In genomic region chr20:24151621-24152020, GRCh38 we compare ENCODE assay signal across 30 cellular contexts.
"Had no signal": no experiment of that assay in that cellular context is flagged by ENCODE, and none has a peak within 500 bp of the region (broad histone marks: within the 10 kb centered on the region; RNA-seq: fewer than 3 reads in every experiment).

No MANE protein-coding gene starts in this region.

- DNase-seq: activated B cell treated with CpG ODN at 0.5 μM for 24 hours; activated CD4-positive, alpha-beta T cell treated with anti-CD3 and anti-CD28 coated beads for 48 hours; activated CD4-positive, alpha-beta T cell treated with anti-CD3 and anti-CD28 coated beads, Interleukin-2, amount 50 U/mL, for 1 hour; activated CD4-positive, alpha-beta T cell treated with anti-CD3 and anti-CD28 coated beads, Interleukin-2, amount 50 U/mL, for 48 hours; activated CD8-positive, alpha-beta memory T cell treated with anti-CD3 and anti-CD28 coated beads, Interleukin-2, amount 50 U/mL, for 48 hours; activated gamma-delta T cell; activated naive CD4-positive, alpha-beta T cell; activated naive CD4-positive, alpha-beta T cell treated with anti-CD3 and anti-CD28 coated beads, Interleukin-2, amount 10 ng/mL, durations not matched to agents 7 days and 5 days; activated naive CD8-positive, alpha-beta T cell treated with anti-CD3 and anti-CD28 coated beads, Interleukin-2, amount 10 ng/mL, durations not matched to agents 7 days and 5 days; activated T-cell treated with anti-CD3 and anti-CD28 coated beads for 4 hours; activated T-cell treated with anti-CD3 and anti-CD28 coated beads, Interleukin-2, amount 50 U/mL, for 24 hours; activated T-cell treated with anti-CD3 and anti-CD28 coated beads, Interleukin-2, amount 50 U/mL, for 72 hours; central memory CD4-positive, alpha-beta T cell; cerebellar nuclear complex; colonic mucosa; effector memory CD4-positive, alpha-beta T cell; endodermal cell; foreskin keratinocyte; gastrocnemius medialis; glutamatergic neuron; SW 1271; T-cell; T1000; WERI-Rb-1 had no signal

- H3K4me3 Mint-ChIP-seq: activated B cell treated with CpG ODN at 0.5 μM for 24 hours; activated naive CD4-positive, alpha-beta T cell treated with anti-CD3 and anti-CD28 coated beads, Interleukin-2, amount 10 ng/mL, durations not matched to agents 7 days and 5 days; activated naive CD8-positive, alpha-beta T cell treated with anti-CD3 and anti-CD28 coated beads, Interleukin-2, amount 10 ng/mL, durations not matched to agents 7 days and 5 days; activated T-cell treated with anti-CD3 and anti-CD28 coated beads, Interleukin-2, amount 50 U/mL, for 24 hours; activated T-cell treated with anti-CD3 and anti-CD28 coated beads, Interleukin-2, amount 50 U/mL, for 72 hours; brain; endodermal cell; T-cell; T-helper 1 cell treated with Interleukin-12 subunit alpha and Interleukin-12 subunit beta and Interleukin-4 antibody, amounts not matched to agents 30 μg/mL and 1 μg/mL, for 36 hours; T-helper 2 cell treated with Interferon-gamma antibody and Interleukin-4, amounts not matched to agents 5 μg/mL and 100 μg/mL, for 36 hours had no signal

- H3K27ac Mint-ChIP-seq: activated B cell treated with CpG ODN at 0.5 μM for 24 hours; activated naive CD4-positive, alpha-beta T cell treated with anti-CD3 and anti-CD28 coated beads, Interleukin-2, amount 10 ng/mL, durations not matched to agents 7 days and 5 days; activated naive CD4-positive, alpha-beta T cell treated with anti-CD3 and anti-CD28 coated beads, Interleukin-2, amount 50 U/mL, for 72 hours; activated naive CD8-positive, alpha-beta T cell treated with anti-CD3 and anti-CD28 coated beads, Interleukin-2, amount 10 ng/mL, durations not matched to agents 7 days and 5 days; activated T-cell treated with anti-CD3 and anti-CD28 coated beads, Interleukin-2, amount 50 U/mL, for 24 hours; activated T-cell treated with anti-CD3 and anti-CD28 coated beads, Interleukin-2, amount 50 U/mL, for 72 hours; brain; endodermal cell; T-cell; T-helper 1 cell treated with Interleukin-12 subunit alpha and Interleukin-12 subunit beta and Interleukin-4 antibody, amounts not matched to agents 30 μg/mL and 1 μg/mL, for 36 hours; T-helper 2 cell treated with Interferon-gamma antibody and Interleukin-4, amounts not matched to agents 5 μg/mL and 100 μg/mL, for 36 hours had no signal

- H3K9me3 Mint-ChIP-seq: brain; endodermal cell; T-helper 1 cell treated with Interleukin-12 subunit alpha and Interleukin-12 subunit beta and Interleukin-4 antibody, amounts not matched to agents 30 μg/mL and 1 μg/mL, for 36 hours had no signal

- ATAC-seq: activated CD4-positive, CD25-positive, alpha-beta regulatory T cell treated with anti-CD3 and anti-CD28 coated beads, Interleukin-2, amount 50 U/mL, for 24 hours; activated naive CD4-positive, alpha-beta T cell treated with anti-CD3 and anti-CD28 coated beads, Interleukin-2, amount 50 U/mL, for 72 hours; activated T-cell treated with anti-CD3 and anti-CD28 coated beads, Interleukin-2, amount 50 U/mL, for 72 hours; esophagus mucosa; foreskin keratinocyte; gastrocnemius medialis; T-cell had no signal
